ENCODE assay signal across 24 cellular contexts in genomic region chr7:78195281-78195680, GRCh38.
DNase-seq lines count a peak whose midpoint lies in the region; ATAC-seq, FAIRE-seq and TF ChIP-seq lines count a peak whose summit lies in the region.
"Had no signal": no experiment of that assay in that cellular context is flagged by ENCODE, and none has a peak within 500 bp of the region (broad histone marks: within the 10 kb centered on the region; RNA-seq: fewer than 3 reads in every experiment).

No MANE protein-coding gene starts in this region.

- peaks cover 4% of the 10 kb centered on the region for H3K4me1 ChIP-seq in astrocyte (ENCODE audit: insufficient read depth, low read length)
- H3K4me1 ChIP-seq in trophoblast cell (ENCODE audit: control insufficient read depth in 1 of 2, insufficient read depth in 2 of 2, low read length in 2 of 2) = no peaks in the 10 kb centered on the region
- H3K4me1 ChIP-seq: A549 had no signal

- no peak overlapping the region for H3K14ac ChIP-seq in trophoblast cell (ENCODE audit: low read length)

- H3K79me2 ChIP-seq in astrocyte (ENCODE audit: insufficient read depth, low read length) (no peaks in the 10 kb centered on the region), trophoblast cell (ENCODE audit: control insufficient read depth, insufficient read depth, low read length, poor library complexity) (no peaks in the 10 kb centered on the region)

- H3K36me3 Mint-ChIP-seq in astrocyte (ENCODE audit: low read depth, unreplicated experiment) (no peaks in the 10 kb centered on the region), CD14-positive monocyte (no peaks in the 10 kb centered on the region)
- H3K36me3 Mint-ChIP-seq: CD4-positive, alpha-beta memory T cell had no signal

- H3K4me2 ChIP-seq in astrocyte (ENCODE audit: low read length) (no peak overlapping the region), trophoblast cell (ENCODE audit: low read length) (no peak overlapping the region)
- H3K4me2 ChIP-seq: A549 had no signal

- H4K20me1 ChIP-seq in astrocyte (ENCODE audit: insufficient read depth, low read length) = no peaks in the 10 kb centered on the region
- H4K20me1 ChIP-seq: BLaER1 treated with 17β-estradiol and CSF1 and Interleukin-3, amounts not matched to agents 10 nM and 100 nM had no signal

- H2AFZ ChIP-seq in astrocyte (ENCODE audit: low read depth, low read length) (no peak overlapping the region), trophoblast cell (ENCODE audit: insufficient read depth, low read length, poor library complexity) (no peak overlapping the region)
- H2AFZ ChIP-seq: GM23248 had no signal

- no peak for ATAC-seq in GM18502 (IDR thresholded peaks at IDR 0.05; ENCODE audit: poor library complexity, unreplicated experiment)
- ATAC-seq: A549 had no signal

- H3K9ac ChIP-seq in astrocyte (ENCODE audit: low read length) = no peak overlapping the region
- no peak overlapping the region for H3K9ac ChIP-seq in trophoblast cell (ENCODE audit: low read length)
- H3K9ac ChIP-seq: BLaER1 treated with 17β-estradiol and CSF1 and Interleukin-3, amounts not matched to agents 10 nM and 100 nM; GM23248 had no signal

- H2BK120ac ChIP-seq in trophoblast cell (ENCODE audit: insufficient read depth, low read length, poor library complexity) = no peak overlapping the region

- H3K27me3 ChIP-seq in astrocyte (ENCODE audit: insufficient read depth, low read length) (no peaks in the 10 kb centered on the region), trophoblast cell (ENCODE audit: insufficient read depth, low read length) (no peaks in the 10 kb centered on the region)
- H3K27me3 ChIP-seq: BE2C; BLaER1 treated with 17β-estradiol and CSF1 and Interleukin-3, amounts not matched to agents 10 nM and 100 nM had no signal

- H2BK5ac ChIP-seq in trophoblast cell (ENCODE audit: low read depth, low read length, poor library complexity) = no peak overlapping the region

- H3K36me3 ChIP-seq in astrocyte (ENCODE audit: insufficient read depth, low read length) = no peaks in the 10 kb centered on the region
- no peaks in the 10 kb centered on the region for H3K36me3 ChIP-seq in trophoblast cell (ENCODE audit: control insufficient read depth in 1 of 2, insufficient read depth in 2 of 2, low read length in 2 of 2)
- H3K36me3 ChIP-seq: BE2C; BLaER1 treated with 17β-estradiol and CSF1 and Interleukin-3, amounts not matched to agents 10 nM and 100 nM had no signal

- DNase-seq in astrocyte (ENCODE audit: low read depth) (no peak), fibroblast of villous mesenchyme (ENCODE audit: low read depth) (peak; percentile 68), trophoblast cell (peak; percentile 7 to 47), CD14-positive monocyte (ENCODE audit: low spot score) (no peak), OCI-M2 (lab: John Stamatoyannopoulos, UW; ENCODE audit: unreplicated experiment) (no peak)
- DNase-seq: 8988T; ACHN; AML-193; BE2C; Calu3; CD4-positive, alpha-beta memory T cell; COR-L47; DMS53; DMS79 treated with DMSO at 0.1 percent for 48 hours; GF-D8; GM23248; H7; HCEC 1CT had no signal

- no peak overlapping the region for H3K27ac Mint-ChIP-seq in astrocyte (ENCODE audit: unreplicated experiment)
- no peak overlapping the region for H3K27ac Mint-ChIP-seq in CD14-positive monocyte
- H3K27ac Mint-ChIP-seq: CD4-positive, alpha-beta memory T cell had no signal

- H3K4ac ChIP-seq in trophoblast cell (ENCODE audit: low read depth, low read length) = no peak overlapping the region

- H3K18ac ChIP-seq in trophoblast cell (ENCODE audit: low read length) = no peak overlapping the region

- H3K9me3 Mint-ChIP-seq in astrocyte (ENCODE audit: unreplicated experiment) (peaks cover 2% of the 10 kb centered on the region), CD14-positive monocyte (peaks cover 0 to 6% (median 3%) of the 10 kb centered on the region in 7 donors)
- H3K9me3 Mint-ChIP-seq: CD4-positive, alpha-beta memory T cell had no signal

- H4K12ac ChIP-seq in trophoblast cell (ENCODE audit: low read depth, low read length) = no peak overlapping the region

- H3K27me3 Mint-ChIP-seq in astrocyte (ENCODE audit: low read depth, unreplicated experiment) (no peaks in the 10 kb centered on the region), CD14-positive monocyte (ENCODE audit: low read depth in 3 of 3) (peaks cover 0 to 2% (median 0%) of the 10 kb centered on the region in 3 donors)

- FAIRE-seq in astrocyte (lab: Jason Lieb, UNC) = peak; percentile 34
- FAIRE-seq: A549, GM12891, GM19239, H1 had no signal

- TF ChIP-seq CTCF in astrocyte (IDR thresholded peaks at IDR 0.05; ENCODE audit: insufficient read depth, low read depth, low read length) = no peak
- no peak for TF ChIP-seq CTCF in fibroblast of villous mesenchyme (IDR thresholded peaks at IDR 0.05; ENCODE audit: insufficient read depth, low read depth, low read length)
- no peak for TF ChIP-seq CTCF in CD14-positive monocyte (IDR thresholded peaks at IDR 0.05)

- H3K23ac ChIP-seq in trophoblast cell (ENCODE audit: low read length) = no peak overlapping the region

- H2BK12ac ChIP-seq in trophoblast cell (ENCODE audit: low read length) = no peak overlapping the region

- no peak overlapping the region for H4K91ac ChIP-seq in trophoblast cell (ENCODE audit: low read depth, low read length)

- no CpG with 5 or more reads among the region's 6 CpGs for WGBS in trophoblast cell (ENCODE audit: extremely low coverage, insufficient coverage, insufficient read length)

- H3K79me1 ChIP-seq in trophoblast cell (ENCODE audit: low read length) = no peaks in the 10 kb centered on the region

- H3K9me3 ChIP-seq in astrocyte (ENCODE audit: insufficient read depth, low read depth, low read length) (no peaks in the 10 kb centered on the region), trophoblast cell (ENCODE audit: insufficient read depth, low read depth, low read length) (no peaks in the 10 kb centered on the region)
- H3K9me3 ChIP-seq: A549; BE2C; BLaER1 treated with 17β-estradiol and CSF1 and Interleukin-3, amounts not matched to agents 10 nM and 100 nM had no signal

- H3K4me3 ChIP-seq in astrocyte (ENCODE audit: insufficient read depth, low read depth, low read length) (no peak overlapping the region), fibroblast of villous mesenchyme (ENCODE audit: low read depth, low read length) (no peak overlapping the region), trophoblast cell (ENCODE audit: low read depth, low read length) (no peak overlapping the region)
- H3K4me3 ChIP-seq: A549; BLaER1 treated with 17β-estradiol and CSF1 and Interleukin-3, amounts not matched to agents 10 nM and 100 nM; GM23248 had no signal

- H4K8ac ChIP-seq in trophoblast cell (ENCODE audit: low read depth, low read length) = no peak overlapping the region

- H3K4me3 Mint-ChIP-seq in astrocyte (ENCODE audit: unreplicated experiment) = no peak overlapping the region
- H3K4me3 Mint-ChIP-seq in CD14-positive monocyte = no peak overlapping the region
- H3K4me3 Mint-ChIP-seq: CD4-positive, alpha-beta memory T cell had no signal

- H3K27ac ChIP-seq in astrocyte (ENCODE audit: low read depth, low read length) (no peak overlapping the region), trophoblast cell (ENCODE audit: low read depth, low read length) (no peak overlapping the region)
- H3K27ac ChIP-seq: A549; BLaER1 treated with 17β-estradiol and CSF1 and Interleukin-3, amounts not matched to agents 10 nM and 100 nM; GM23248 had no signal

- intact Hi-C loops in CD14-positive monocyte (cut with micrococcal nuclease) = no loop called here

- peaks cover 15% of the 10 kb centered on the region for H3K4me1 Mint-ChIP-seq in astrocyte (ENCODE audit: low read depth, unreplicated experiment)
- no peaks in the 10 kb centered on the region for H3K4me1 Mint-ChIP-seq in CD14-positive monocyte
- H3K4me1 Mint-ChIP-seq: CD4-positive, alpha-beta memory T cell had no signal

- no peak overlapping the region for H2AK5ac ChIP-seq in trophoblast cell (ENCODE audit: low read length)

Comparison
In these comparisons a context has a peak if more than half of its experiments do, and no peak if none do; other contexts are left out.
1. DNase-seq: peak in fibroblast of villous mesenchyme (single experiment) and trophoblast cell (2 of 2); none in astrocyte (single experiment), CD14-positive monocyte (single experiment) and OCI-M2 (single experiment).